In the genomic region with DNA sequence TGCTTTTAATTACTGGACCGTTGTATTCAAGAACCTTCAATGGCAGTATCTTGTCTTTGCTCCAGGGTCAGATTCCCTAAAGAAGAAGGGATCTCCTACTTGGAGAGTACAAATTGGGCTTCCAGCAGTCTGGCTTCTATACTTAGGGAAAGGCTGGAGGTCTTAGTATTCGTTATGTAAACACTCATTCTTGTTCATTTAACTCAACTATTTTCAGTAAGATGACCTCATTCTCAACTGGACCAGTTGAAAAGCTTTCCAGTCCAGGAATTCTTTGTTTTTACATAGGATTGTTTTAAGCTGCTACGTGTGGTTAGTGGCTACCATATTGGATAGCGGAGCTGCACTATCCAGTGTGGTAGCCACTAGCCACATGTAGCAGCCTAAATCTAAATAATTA, we compare ENCODE assay signal across 16 cellular contexts.
"Had no signal": no experiment of that assay in that cellular context is flagged by ENCODE, and none has a peak within 500 bp of the region (broad histone marks: within the 10 kb centered on the region; RNA-seq: fewer than 3 reads in every experiment).

No MANE protein-coding gene starts in this region.

- H3K27me3 ChIP-seq: sigmoid colon, spleen had no signal

- H3K27ac ChIP-seq: sigmoid colon, spleen, thoracic aorta, VCaP had no signal

- H3K27me3 Mint-ChIP-seq: naive thymus-derived CD8-positive, alpha-beta T cell; stimulated activated naive B cell treated with anti-CD40 and anti-IgM and Interleukin-4, amounts not matched to agents 10 μg/mL and 1 μg/mL and 100 μg/mL, for 72 hours; T-helper 17 cell had no signal

- H3K36me3 ChIP-seq: thoracic aorta had no signal

- H3K27ac Mint-ChIP-seq: activated T-cell treated with anti-CD3 and anti-CD28 coated beads, Interleukin-2, amount 50 U/mL, for 72 hours; stimulated activated naive B cell treated with anti-CD40 and anti-IgM and Interleukin-4, amounts not matched to agents 10 μg/mL and 1 μg/mL and 100 μg/mL, for 72 hours; T-helper 17 cell had no signal

- H3K9me3 Mint-ChIP-seq: activated T-cell treated with anti-CD3 and anti-CD28 coated beads, Interleukin-2, amount 50 U/mL, for 72 hours; naive thymus-derived CD8-positive, alpha-beta T cell; stimulated activated naive B cell treated with anti-CD40 and anti-IgM and Interleukin-4, amounts not matched to agents 10 μg/mL and 1 μg/mL and 100 μg/mL, for 72 hours had no signal

- H3K9me3 ChIP-seq: sigmoid colon, spleen, thoracic aorta had no signal

- ATAC-seq: activated T-cell treated with anti-CD3 and anti-CD28 coated beads, Interleukin-2, amount 50 U/mL, for 72 hours; naive thymus-derived CD8-positive, alpha-beta T cell; stimulated activated naive B cell treated with anti-CD40 and anti-IgM and Interleukin-4, amounts not matched to agents 10 μg/mL and 1 μg/mL and 100 μg/mL, for 72 hours; T-helper 17 cell had no signal

- DNase-seq: activated CD4-positive, CD25-positive, alpha-beta regulatory T cell treated with anti-CD3 and anti-CD28 coated beads, Interleukin-2, amount 50 U/mL, for 72 hours; activated CD8-positive, alpha-beta memory T cell treated with anti-CD3 and anti-CD28 coated beads for 24 hours; activated naive CD4-positive, alpha-beta T cell treated with anti-CD3 and anti-CD28 coated beads, Interleukin-2, amount 50 U/mL, for 16 hours; activated T-cell treated with anti-CD3 and anti-CD28 coated beads, Interleukin-2, amount 50 U/mL, for 72 hours; aorta; foreskin melanocyte; glutamatergic neuron; mesendoderm; naive thymus-derived CD8-positive, alpha-beta T cell; nucleus accumbens; sigmoid colon; spleen; stimulated activated naive B cell treated with anti-CD40 and anti-IgM and Interleukin-4, amounts not matched to agents 10 μg/mL and 1 μg/mL and 100 μg/mL, for 72 hours; T-helper 17 cell had no signal

- H3K4me3 ChIP-seq: sigmoid colon, spleen, thoracic aorta had no signal

- H3K4me3 Mint-ChIP-seq: activated T-cell treated with anti-CD3 and anti-CD28 coated beads, Interleukin-2, amount 50 U/mL, for 72 hours; naive thymus-derived CD8-positive, alpha-beta T cell; stimulated activated naive B cell treated with anti-CD40 and anti-IgM and Interleukin-4, amounts not matched to agents 10 μg/mL and 1 μg/mL and 100 μg/mL, for 72 hours; T-helper 17 cell had no signal
